ENCODE assay signal across 8 cellular contexts in the genomic region with DNA sequence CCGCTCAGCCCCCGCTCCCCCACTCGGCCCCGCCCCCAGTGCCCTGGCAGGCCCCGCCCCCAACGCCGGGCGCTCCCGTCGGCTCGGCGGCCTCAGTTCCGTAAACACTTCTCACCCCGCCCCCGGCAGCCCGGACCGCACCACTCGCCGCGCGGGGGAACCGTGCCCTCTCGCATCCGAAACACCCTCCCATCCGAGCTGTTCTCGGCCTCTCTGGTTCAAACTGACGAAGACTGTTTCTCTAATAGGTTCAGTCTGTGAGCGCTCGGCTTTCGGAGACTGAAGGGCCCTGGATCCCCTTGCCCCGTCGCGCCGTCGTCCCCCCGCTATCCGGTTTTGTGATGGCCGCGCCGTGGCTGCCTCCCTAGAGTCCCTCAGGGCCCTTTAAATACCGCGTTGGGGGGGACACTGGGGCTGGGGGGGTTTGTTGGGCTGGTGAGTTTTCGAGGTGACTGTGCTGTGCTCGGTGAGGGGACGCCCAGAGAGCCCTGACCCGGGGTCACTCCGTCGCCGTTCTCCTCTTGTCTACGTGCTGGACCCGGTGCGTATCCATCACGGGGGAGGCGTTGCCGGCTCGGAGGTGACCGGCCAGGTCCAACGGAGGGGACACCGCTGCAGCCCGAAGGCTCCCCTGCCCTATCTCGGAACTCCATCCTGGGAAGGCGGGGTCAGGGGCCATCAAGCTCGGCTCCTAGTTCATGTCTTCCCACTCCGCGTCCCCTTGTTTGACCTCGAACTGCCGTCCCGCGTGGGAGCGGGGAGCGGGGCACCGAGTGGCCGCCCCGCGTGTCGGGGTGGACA. TPM values are rescaled to one million over a fixed set of nuclear protein-coding genes. Genes with fewer than 3 reads are reported as not detected.
DNase-seq lines count a peak whose midpoint lies in the region; ATAC-seq and TF ChIP-seq lines count a peak whose summit lies in the region.

A gene (plus strand): TSS at position 333 of the 801 bp plus-strand sequence. CDS start 8,343 bp downstream, outside the sequence.

- intact Hi-C loops in A673 (cut with micrococcal nuclease; ENCODE audit: unreplicated experiment), result no loop called here

- CTCF ChIA-PET in A673 (lab: Charles Lee), result no interaction called here

- BruUV-seq in A673 (replicated peaks; lab: Mats Ljungman, UMichigan), result no TSS peak

- peaks cover 5% of the 10 kb centered on the region for H3K4me1 ChIP-seq in A673 (ENCODE audit: insufficient read depth, low read length, poor library complexity, severe bottlenecking)

- no peaks in the 10 kb centered on the region for H3K9me3 ChIP-seq in A673 (ENCODE audit: low read depth, low read length, poor library complexity, severe bottlenecking)

- H3K27me3 ChIP-seq in A673 (replicated peaks; ENCODE audit: insufficient read depth, low read depth, low read length, poor library complexity), result no peaks in the 10 kb centered on the region
- no peaks in the 10 kb centered on the region for H3K27me3 ChIP-seq in kidney epithelial cell (ENCODE audit: control insufficient read depth, insufficient read depth, low read length)

- ATAC-seq in GM18907 (IDR thresholded peaks at IDR 0.05; ENCODE audit: unreplicated experiment) (peak; percentile 80), HG03135 (IDR thresholded peaks at IDR 0.05; ENCODE audit: unreplicated experiment) (peak; percentile 66)

- H3K4me3 ChIP-seq in A673 (ENCODE audit: low read depth, low read length, poor library complexity, severe bottlenecking) (peak within 1 kb of the TSS; percentile 85), kidney epithelial cell (ENCODE audit: low read depth, low read length) (peak within 1 kb of the TSS; percentile 72)

- POLR2A ChIA-PET in A673 (lab: Charles Lee; ENCODE audit: low non-redundant PET), result no interaction called here

- TF ChIP-seq CTCF in A673 (conservative IDR thresholded peaks at IDR 0.05; ENCODE audit: low read depth, low read length) (no peak), kidney epithelial cell (IDR thresholded peaks at IDR 0.05; ENCODE audit: insufficient read depth, low read length, poor library complexity, severe bottlenecking) (no peak)

- H3K36me3 ChIP-seq in A673 (ENCODE audit: insufficient read depth, low read length, poor library complexity, severe bottlenecking), result no peaks in the 10 kb centered on the region
- no peaks in the 10 kb centered on the region for H3K36me3 ChIP-seq in kidney epithelial cell (ENCODE audit: control insufficient read depth, insufficient read depth, low read length)

- H3K27ac ChIP-seq in A673 (ENCODE audit: low read depth, low read length, poor library complexity, severe bottlenecking), result peak within 1 kb of the TSS; percentile 99

- DNase-seq in A673 (ENCODE audit: low spot score), result peak; percentile 82
- peak; percentile 82 for DNase-seq in NCI-H345 (lab: John Stamatoyannopoulos, UW)
- DNase-seq in activated CD4-positive, alpha-beta T cell treated with anti-CD3 and anti-CD28 coated beads for 24 hours (ENCODE audit: low read depth in 2 of 2), result peak; percentile 78 to 82
- DNase-seq in cerebellum (ENCODE audit: low spot score), result peak; percentile 95
- no peak for DNase-seq in kidney epithelial cell (ENCODE audit: low read depth)
- DNase-seq in stimulated activated CD4-positive, alpha-beta T cell treated with anti-CD3 and anti-CD28 coated beads, Interleukin-15, amount 100 ng/mL, for 1 hour (ENCODE audit: low read depth in 1 of 2, low spot score in 1 of 2), result peak; percentile 84 to 89

RNA-seq across cellular contexts. Expression of the gene that starts here (rescaled TPM):
- total RNA-seq in A673 (2021), result 0.39 and 3.0 TPM in 2 replicates
- 34.7 TPM for total RNA-seq in cerebellum
- 24.9 and 26.8 TPM in 2 replicates for total RNA-seq in kidney epithelial cell
